ENCODE assay signal across 1 cellular context in the genomic region with DNA sequence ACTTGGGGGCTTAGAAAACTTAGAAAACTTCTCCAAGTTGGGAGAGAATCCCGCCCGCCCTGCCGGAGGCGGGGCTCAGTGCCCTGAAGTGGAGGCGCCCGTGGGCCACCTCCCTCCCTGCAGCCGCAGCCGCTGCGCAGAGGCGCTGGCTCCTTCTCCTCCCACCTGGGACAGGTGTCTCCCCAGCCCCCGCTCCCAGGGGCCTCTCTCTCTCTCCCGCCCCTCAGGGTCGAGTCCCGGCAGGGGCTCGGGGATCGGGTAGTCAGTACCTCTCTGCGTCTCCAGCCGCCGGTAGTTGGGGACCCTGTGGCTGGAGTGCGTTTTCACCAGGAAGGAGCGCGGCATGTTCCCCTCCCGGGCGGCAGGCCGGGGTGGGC.
TF ChIP-seq lines count a peak whose summit lies in the region.

No MANE protein-coding gene starts in this region.

TF ChIP-seq in H1, 55 proteins besides CTCF, POLR2A, EP300 and RAD21:
- TF ChIP-seq, protein P1, sequence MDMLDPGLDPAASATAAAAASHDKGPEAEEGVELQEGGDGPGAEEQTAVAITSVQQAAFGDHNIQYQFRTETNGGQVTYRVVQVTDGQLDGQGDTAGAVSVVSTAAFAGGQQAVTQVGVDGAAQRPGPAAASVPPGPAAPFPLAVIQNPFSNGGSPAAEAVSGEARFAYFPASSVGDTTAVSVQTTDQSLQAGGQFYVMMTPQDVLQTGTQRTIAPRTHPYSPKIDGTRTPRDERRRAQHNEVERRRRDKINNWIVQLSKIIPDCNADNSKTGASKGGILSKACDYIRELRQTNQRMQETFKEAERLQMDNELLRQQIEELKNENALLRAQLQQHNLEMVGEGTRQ (IDR thresholded peaks at IDR 0.05; ENCODE audit: low read length) = no peak
- no peak for TF ChIP-seq BACH1 (IDR thresholded peaks at IDR 0.05; ENCODE audit: low read length)
- TF ChIP-seq SRF (IDR thresholded peaks at IDR 0.05; ENCODE audit: low read depth, low read length) = no peak
- TF ChIP-seq JUND (IDR thresholded peaks at IDR 0.05; ENCODE audit: low read length) = no peak
- TF ChIP-seq ASH2L (IDR thresholded peaks at IDR 0.05; ENCODE audit: low read length) = peak; percentile 50
- peak; percentile 65 for TF ChIP-seq KDM4A (IDR thresholded peaks at IDR 0.05; ENCODE audit: low read depth, low read length, severe bottlenecking)
- TF ChIP-seq BCL11A (IDR thresholded peaks at IDR 0.05; ENCODE audit: low read depth in 2 of 2, low read length in 2 of 2) = no peak
- TF ChIP-seq, protein P2, sequence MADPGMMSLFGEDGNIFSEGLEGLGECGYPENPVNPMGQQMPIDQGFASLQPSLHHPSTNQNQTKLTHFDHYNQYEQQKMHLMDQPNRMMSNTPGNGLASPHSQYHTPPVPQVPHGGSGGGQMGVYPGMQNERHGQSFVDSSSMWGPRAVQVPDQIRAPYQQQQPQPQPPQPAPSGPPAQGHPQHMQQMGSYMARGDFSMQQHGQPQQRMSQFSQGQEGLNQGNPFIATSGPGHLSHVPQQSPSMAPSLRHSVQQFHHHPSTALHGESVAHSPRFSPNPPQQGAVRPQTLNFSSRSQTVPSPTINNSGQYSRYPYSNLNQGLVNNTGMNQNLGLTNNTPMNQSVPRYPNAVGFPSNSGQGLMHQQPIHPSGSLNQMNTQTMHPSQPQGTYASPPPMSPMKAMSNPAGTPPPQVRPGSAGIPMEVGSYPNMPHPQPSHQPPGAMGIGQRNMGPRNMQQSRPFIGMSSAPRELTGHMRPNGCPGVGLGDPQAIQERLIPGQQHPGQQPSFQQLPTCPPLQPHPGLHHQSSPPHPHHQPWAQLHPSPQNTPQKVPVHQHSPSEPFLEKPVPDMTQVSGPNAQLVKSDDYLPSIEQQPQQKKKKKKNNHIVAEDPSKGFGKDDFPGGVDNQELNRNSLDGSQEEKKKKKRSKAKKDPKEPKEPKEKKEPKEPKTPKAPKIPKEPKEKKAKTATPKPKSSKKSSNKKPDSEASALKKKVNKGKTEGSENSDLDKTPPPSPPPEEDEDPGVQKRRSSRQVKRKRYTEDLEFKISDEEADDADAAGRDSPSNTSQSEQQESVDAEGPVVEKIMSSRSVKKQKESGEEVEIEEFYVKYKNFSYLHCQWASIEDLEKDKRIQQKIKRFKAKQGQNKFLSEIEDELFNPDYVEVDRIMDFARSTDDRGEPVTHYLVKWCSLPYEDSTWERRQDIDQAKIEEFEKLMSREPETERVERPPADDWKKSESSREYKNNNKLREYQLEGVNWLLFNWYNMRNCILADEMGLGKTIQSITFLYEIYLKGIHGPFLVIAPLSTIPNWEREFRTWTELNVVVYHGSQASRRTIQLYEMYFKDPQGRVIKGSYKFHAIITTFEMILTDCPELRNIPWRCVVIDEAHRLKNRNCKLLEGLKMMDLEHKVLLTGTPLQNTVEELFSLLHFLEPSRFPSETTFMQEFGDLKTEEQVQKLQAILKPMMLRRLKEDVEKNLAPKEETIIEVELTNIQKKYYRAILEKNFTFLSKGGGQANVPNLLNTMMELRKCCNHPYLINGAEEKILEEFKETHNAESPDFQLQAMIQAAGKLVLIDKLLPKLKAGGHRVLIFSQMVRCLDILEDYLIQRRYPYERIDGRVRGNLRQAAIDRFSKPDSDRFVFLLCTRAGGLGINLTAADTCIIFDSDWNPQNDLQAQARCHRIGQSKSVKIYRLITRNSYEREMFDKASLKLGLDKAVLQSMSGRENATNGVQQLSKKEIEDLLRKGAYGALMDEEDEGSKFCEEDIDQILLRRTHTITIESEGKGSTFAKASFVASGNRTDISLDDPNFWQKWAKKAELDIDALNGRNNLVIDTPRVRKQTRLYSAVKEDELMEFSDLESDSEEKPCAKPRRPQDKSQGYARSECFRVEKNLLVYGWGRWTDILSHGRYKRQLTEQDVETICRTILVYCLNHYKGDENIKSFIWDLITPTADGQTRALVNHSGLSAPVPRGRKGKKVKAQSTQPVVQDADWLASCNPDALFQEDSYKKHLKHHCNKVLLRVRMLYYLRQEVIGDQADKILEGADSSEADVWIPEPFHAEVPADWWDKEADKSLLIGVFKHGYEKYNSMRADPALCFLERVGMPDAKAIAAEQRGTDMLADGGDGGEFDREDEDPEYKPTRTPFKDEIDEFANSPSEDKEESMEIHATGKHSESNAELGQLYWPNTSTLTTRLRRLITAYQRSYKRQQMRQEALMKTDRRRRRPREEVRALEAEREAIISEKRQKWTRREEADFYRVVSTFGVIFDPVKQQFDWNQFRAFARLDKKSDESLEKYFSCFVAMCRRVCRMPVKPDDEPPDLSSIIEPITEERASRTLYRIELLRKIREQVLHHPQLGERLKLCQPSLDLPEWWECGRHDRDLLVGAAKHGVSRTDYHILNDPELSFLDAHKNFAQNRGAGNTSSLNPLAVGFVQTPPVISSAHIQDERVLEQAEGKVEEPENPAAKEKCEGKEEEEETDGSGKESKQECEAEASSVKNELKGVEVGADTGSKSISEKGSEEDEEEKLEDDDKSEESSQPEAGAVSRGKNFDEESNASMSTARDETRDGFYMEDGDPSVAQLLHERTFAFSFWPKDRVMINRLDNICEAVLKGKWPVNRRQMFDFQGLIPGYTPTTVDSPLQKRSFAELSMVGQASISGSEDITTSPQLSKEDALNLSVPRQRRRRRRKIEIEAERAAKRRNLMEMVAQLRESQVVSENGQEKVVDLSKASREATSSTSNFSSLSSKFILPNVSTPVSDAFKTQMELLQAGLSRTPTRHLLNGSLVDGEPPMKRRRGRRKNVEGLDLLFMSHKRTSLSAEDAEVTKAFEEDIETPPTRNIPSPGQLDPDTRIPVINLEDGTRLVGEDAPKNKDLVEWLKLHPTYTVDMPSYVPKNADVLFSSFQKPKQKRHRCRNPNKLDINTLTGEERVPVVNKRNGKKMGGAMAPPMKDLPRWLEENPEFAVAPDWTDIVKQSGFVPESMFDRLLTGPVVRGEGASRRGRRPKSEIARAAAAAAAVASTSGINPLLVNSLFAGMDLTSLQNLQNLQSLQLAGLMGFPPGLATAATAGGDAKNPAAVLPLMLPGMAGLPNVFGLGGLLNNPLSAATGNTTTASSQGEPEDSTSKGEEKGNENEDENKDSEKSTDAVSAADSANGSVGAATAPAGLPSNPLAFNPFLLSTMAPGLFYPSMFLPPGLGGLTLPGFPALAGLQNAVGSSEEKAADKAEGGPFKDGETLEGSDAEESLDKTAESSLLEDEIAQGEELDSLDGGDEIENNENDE (IDR thresholded peaks at IDR 0.05; ENCODE audit: insufficient replicate concordance, low read length) = no peak
- TF ChIP-seq GABPA (IDR thresholded peaks at IDR 0.05; ENCODE audit: borderline replicate concordance, insufficient read depth, low read length) = peak; percentile 50; the same call in 1 of the 2 replicates
- TF ChIP-seq TAF1 (IDR thresholded peaks at IDR 0.05; ENCODE audit: low read depth, low read length) = 0 out of 2 replicates have a peak, but pooled peaks have one; percentile 7
- no peak for TF ChIP-seq EZH2 (IDR thresholded peaks at IDR 0.05; ENCODE audit: low read depth, low read length, severe bottlenecking)
- TF ChIP-seq, protein P3, sequence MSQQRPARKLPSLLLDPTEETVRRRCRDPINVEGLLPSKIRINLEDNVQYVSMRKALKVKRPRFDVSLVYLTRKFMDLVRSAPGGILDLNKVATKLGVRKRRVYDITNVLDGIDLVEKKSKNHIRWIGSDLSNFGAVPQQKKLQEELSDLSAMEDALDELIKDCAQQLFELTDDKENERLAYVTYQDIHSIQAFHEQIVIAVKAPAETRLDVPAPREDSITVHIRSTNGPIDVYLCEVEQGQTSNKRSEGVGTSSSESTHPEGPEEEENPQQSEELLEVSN (IDR thresholded peaks at IDR 0.05) = no peak
